Comparison of ENCODE assay signal across 21 cellular contexts in genomic region chr15:83114305-83114704, GRCh38. TPM values are rescaled to one million over a fixed set of nuclear protein-coding genes. Genes with fewer than 3 reads are reported as not detected.
DNase-seq lines count a peak whose midpoint lies in the region; ATAC-seq, FAIRE-seq and TF ChIP-seq lines count a peak whose summit lies in the region.
"Had no signal": no experiment of that assay in that cellular context is flagged by ENCODE, and none has a peak within 500 bp of the region (broad histone marks: within the 10 kb centered on the region; RNA-seq: fewer than 3 reads in every experiment).

No MANE protein-coding gene starts in this region.

- WGBS in upper lobe of left lung, 2 donors: 80% methylated on average over 2 to 4 of the region's 4 CpGs

- H3K36me3 ChIP-seq in endothelial cell of umbilical vein (ENCODE audit: control insufficient read depth in 2 of 2, extremely low read depth in 1 of 2, insufficient read depth in 2 of 2, low read length in 2 of 2) (peaks cover 4 to 28% of the 10 kb centered on the region in 2 experiments), lower lobe of right lung (peaks cover 27% of the 10 kb centered on the region), upper lobe of left lung (peaks cover 0 to 31% (median 16%) of the 10 kb centered on the region in 4 donors), tibial artery (peaks cover 0 to 14% (median 13%) of the 10 kb centered on the region in 3 donors)
- H3K36me3 ChIP-seq: BE2C had no signal

- no peak for TF ChIP-seq CTCF in chondrocyte (IDR thresholded peaks at IDR 0.05)
- no peak for TF ChIP-seq CTCF in endothelial cell of umbilical vein (IDR thresholded peaks at IDR 0.05; ENCODE audit: extremely low read depth in 1 of 2, insufficient read depth in 1 of 2, low read depth in 1 of 2, low read length in 2 of 2)
- TF ChIP-seq CTCF in lower lobe of right lung (IDR thresholded peaks at IDR 0.05): no peak
- TF ChIP-seq CTCF in upper lobe of left lung (IDR thresholded peaks at IDR 0.05): no peak
- TF ChIP-seq CTCF in tibial artery (IDR thresholded peaks at IDR 0.05): no peak

- H3K4me1 Mint-ChIP-seq in chondrocyte (ENCODE audit: low read depth): peaks cover 29% of the 10 kb centered on the region

- BruUV-seq in endothelial cell of umbilical vein (replicated peaks; lab: Mats Ljungman, UMichigan): no TSS peak

- H3K9ac ChIP-seq in endothelial cell of umbilical vein (replicated peaks; ENCODE audit: extremely low read depth, insufficient read depth, low read length): no peak overlapping the region
- H3K9ac ChIP-seq: GM23248 had no signal

- no peaks in the 10 kb centered on the region for H4K20me1 ChIP-seq in endothelial cell of umbilical vein (replicated peaks; ENCODE audit: control insufficient read depth, extremely low read depth, insufficient read depth, low read length)

- peaks cover 15% of the 10 kb centered on the region for H3K36me3 Mint-ChIP-seq in chondrocyte (ENCODE audit: low read depth)
- H3K36me3 Mint-ChIP-seq: CD8-positive, alpha-beta T cell had no signal

- DNase-seq in chondrocyte (ENCODE audit: low spot score) (no peak), endothelial cell of umbilical vein (ENCODE audit: low read depth, low spot score) (no peak), lower lobe of right lung (no peak), upper lobe of left lung (no peak), EL (no peak), tibial artery (no peak)
- DNase-seq in effector CD4-positive, alpha-beta T cell: no peak
- DNase-seq: BE2C; CD8-positive, alpha-beta T cell; COR-L47; DMS53; GM23248 had no signal

- peak overlapping the region; percentile 60 for H3K27ac ChIP-seq in endothelial cell of umbilical vein (ENCODE audit: insufficient read depth, low read depth, low read length)
- H3K27ac ChIP-seq in lower lobe of right lung: peak overlapping the region; percentile 56
- H3K27ac ChIP-seq in upper lobe of left lung: peak overlapping the region in 3 of 4 donors; percentile 33 to 72 (median 46)
- H3K27ac ChIP-seq in tibial artery: no peak overlapping the region
- H3K27ac ChIP-seq: A549, C4-2B, GM23248, HL-60 had no signal

- H3K4me1 ChIP-seq in endothelial cell of umbilical vein (ENCODE audit: control insufficient read depth, extremely low read depth, insufficient read depth, low read length): peaks cover 46% of the 10 kb centered on the region
- H3K4me1 ChIP-seq in lower lobe of right lung: peaks cover 35% of the 10 kb centered on the region
- H3K4me1 ChIP-seq in upper lobe of left lung: peaks cover 30 to 38% (median 35%) of the 10 kb centered on the region in 4 donors
- H3K4me1 ChIP-seq in tibial artery: no peaks in the 10 kb centered on the region
- H3K4me1 ChIP-seq: A549, BE2C had no signal

- H3K4me3 ChIP-seq in endothelial cell of umbilical vein (replicated peaks in 1 of 3; ENCODE audit: insufficient read depth in 1 of 3, low read depth in 1 of 3, low read length in 3 of 3) (no peak overlapping the region), lower lobe of right lung (no peak overlapping the region), upper lobe of left lung (no peak overlapping the region), tibial artery (no peak overlapping the region)
- H3K4me3 ChIP-seq: A549, GM23248, K562 had no signal

- no peak overlapping the region for H2AFZ ChIP-seq in endothelial cell of umbilical vein (ENCODE audit: low read depth, low read length)
- H2AFZ ChIP-seq: GM23248 had no signal

- H3K4me2 ChIP-seq in endothelial cell of umbilical vein (ENCODE audit: insufficient read depth, low read length): no peak overlapping the region
- H3K4me2 ChIP-seq: A549 had no signal

- H3K9me3 ChIP-seq in endothelial cell of umbilical vein (replicated peaks; ENCODE audit: control insufficient read depth, insufficient read depth, low read length): no peaks in the 10 kb centered on the region
- H3K9me3 ChIP-seq in lower lobe of right lung: no peaks in the 10 kb centered on the region
- no peaks in the 10 kb centered on the region for H3K9me3 ChIP-seq in upper lobe of left lung
- H3K9me3 ChIP-seq in tibial artery: no peaks in the 10 kb centered on the region
- H3K9me3 ChIP-seq: A549, BE2C had no signal

- FAIRE-seq in endothelial cell of umbilical vein (lab: Jason Lieb, UNC): no peak
- FAIRE-seq: A549, D721Med, GM18507, H54, K562 had no signal

- intact Hi-C loops in endothelial cell of umbilical vein (cut with micrococcal nuclease) (loop anchor here (5.0 kb wide), 1 partner anchor 572 kb away; the partner anchor contains the start of gene RPS17), lower lobe of right lung (cut with DNase I) (no loop called here), tibial artery (cut with DNase I; ENCODE audit: low total_unique reads) (no loop called here)

- TF ChIP-seq POLR2A in endothelial cell of umbilical vein (IDR thresholded peaks at IDR 0.05; ENCODE audit: low read depth, low read length) (no peak), upper lobe of left lung (IDR thresholded peaks at IDR 0.05) (no peak)

- no peak overlapping the region for H3K4me3 Mint-ChIP-seq in chondrocyte (ENCODE audit: unreplicated experiment)
- H3K4me3 Mint-ChIP-seq: CD8-positive, alpha-beta T cell had no signal

- no peak for TF ChIP-seq EP300 in upper lobe of left lung (IDR thresholded peaks at IDR 0.05)

- peak overlapping the region; percentile 25 for H3K27ac Mint-ChIP-seq in chondrocyte (ENCODE audit: unreplicated experiment)
- H3K27ac Mint-ChIP-seq: CD8-positive, alpha-beta T cell had no signal

- peaks cover 23% of the 10 kb centered on the region for H3K79me2 ChIP-seq in endothelial cell of umbilical vein (ENCODE audit: control insufficient read depth, insufficient read depth, low read length)

- dilution Hi-C loops in endothelial cell of umbilical vein (cut with MboI; ENCODE audit: extremely low pct_ligation_motif_present, low sequenced_read_pairs): no loop called here

- H3K9me3 Mint-ChIP-seq in chondrocyte (ENCODE audit: low read depth): no peaks in the 10 kb centered on the region
- H3K9me3 Mint-ChIP-seq: CD8-positive, alpha-beta T cell had no signal

- H3K27me3 Mint-ChIP-seq in chondrocyte (ENCODE audit: low read depth): no peaks in the 10 kb centered on the region

- peak; percentile 34 to 37 for ATAC-seq in lower lobe of right lung
- no peak for ATAC-seq in upper lobe of left lung (ENCODE audit: low FRiP score in 2 of 2)
- ATAC-seq in activated CD4-positive, CD25-positive, alpha-beta regulatory T cell treated with anti-CD3 and anti-CD28 coated beads, Interleukin-2, amount 50 U/mL, for 24 hours: no peak
- ATAC-seq: A549; CD8-positive, alpha-beta T cell; HCT116; K562 had no signal

- H3K9me1 ChIP-seq in endothelial cell of umbilical vein (replicated peaks; ENCODE audit: control insufficient read depth, extremely low read depth, insufficient read depth, low read length): no peaks in the 10 kb centered on the region

- CTCF ChIA-PET in endothelial cell of umbilical vein (lab: Charles Lee): interaction anchor here (0.9 to 1.6 kb wide), 2 partner anchors 47 to 103 kb away, joined by 3 to 5 read pairs; partner anchors contain the start of genes BTBD1 and C15orf40

- POLR2A ChIA-PET in endothelial cell of umbilical vein (lab: Charles Lee): no interaction called here

- H3K27me3 ChIP-seq in endothelial cell of umbilical vein (ENCODE audit: control insufficient read depth in 2 of 2, insufficient read depth in 2 of 2, low read length in 2 of 2) (no peaks in the 10 kb centered on the region), lower lobe of right lung (ENCODE audit: low read depth) (no peaks in the 10 kb centered on the region), upper lobe of left lung (no peaks in the 10 kb centered on the region), tibial artery (peaks cover 0 to 3% of the 10 kb centered on the region in 2 donors)
- H3K27me3 ChIP-seq: BE2C had no signal

TF ChIP-seq in endothelial cell of umbilical vein, 7 proteins besides CTCF, POLR2A, EP300 and RAD21:
- no peak for TF ChIP-seq FOS (IDR thresholded peaks at IDR 0.05; ENCODE audit: borderline replicate concordance, insufficient read depth, low read length)
- TF ChIP-seq JUN (IDR thresholded peaks at IDR 0.05; ENCODE audit: borderline replicate concordance, insufficient read depth, insufficient read length, low read depth): no peak
- no peak for TF ChIP-seq GATA2 (IDR thresholded peaks at IDR 0.05; ENCODE audit: insufficient read depth, insufficient read length, low read depth, low read length)
- TF ChIP-seq POLR2AphosphoS5 (IDR thresholded peaks at IDR 0.05; ENCODE audit: insufficient read depth, low read depth, low read length): no peak
- TF ChIP-seq MYC (IDR thresholded peaks at IDR 0.05; ENCODE audit: low read depth, low read length): no peak
- no peak for TF ChIP-seq EZH2 (IDR thresholded peaks at IDR 0.05; ENCODE audit: borderline replicate concordance, low read depth, low read length, severe bottlenecking)
- no peak for TF ChIP-seq MAX (IDR thresholded peaks at IDR 0.05; ENCODE audit: insufficient read depth, insufficient read length)

RNA-seq across cellular contexts. Expression of gene TM6SF1, which starts 6.9 kb away (rescaled TPM):
- total RNA-seq in chondrocyte (4.5 to 22.3 TPM (median 21.9 TPM) in 3 replicates), endothelial cell of umbilical vein (26.5 and 26.8 TPM in 2 replicates), lower lobe of right lung (31.2 TPM), upper lobe of left lung (10 to 100 TPM in 5 of 6 donors, 1 to 10 TPM in 1; 7.5 to 27.1 (median 21.4) TPM)
- 33.0 and 38.0 TPM in 2 replicates for polyA plus RNA-seq in endothelial cell of umbilical vein
- 25.8 and 29.4 TPM in 2 replicates for polyA plus RNA-seq in endothelial cell of umbilical vein (2011; cell fraction: cytosol; rRNA removed)
- polyA plus RNA-seq in endothelial cell of umbilical vein (2011; cell fraction: nucleus; rRNA removed): 35.0 and 41.6 TPM in 2 replicates
- polyA plus RNA-seq in endothelial cell of umbilical vein (2012): 25.7 and 29.6 TPM in 2 replicates
- polyA minus RNA-seq in endothelial cell of umbilical vein: 33.7 and 43.8 TPM in 2 replicates
- not detected for polyA minus RNA-seq in endothelial cell of umbilical vein (2011; cell fraction: cytosol; rRNA and poly(A)+ RNA removed)
- polyA minus RNA-seq in endothelial cell of umbilical vein (2011; cell fraction: nucleus; rRNA and poly(A)+ RNA removed): 25.5 and 26.6 TPM in 2 replicates
- total RNA-seq: CD8-positive, alpha-beta T cell; GM23248 had no signal

RNA-seq across cellular contexts. Expression of gene BTBD1, which starts 47.3 kb away (rescaled TPM):
- total RNA-seq in chondrocyte (51.4 to 55.0 TPM (median 53.3 TPM) in 3 replicates), endothelial cell of umbilical vein (56.9 and 58.0 TPM in 2 replicates), lower lobe of right lung (43.0 TPM), upper lobe of left lung (10 to 100 TPM; 39.4 to 84.2 (median 57.4) TPM)
- polyA plus RNA-seq in endothelial cell of umbilical vein: 28.0 and 30.8 TPM in 2 replicates
- 30.4 and 32.0 TPM in 2 replicates for polyA plus RNA-seq in endothelial cell of umbilical vein (2011; cell fraction: cytosol; rRNA removed)
- 24.7 and 30.5 TPM in 2 replicates for polyA plus RNA-seq in endothelial cell of umbilical vein (2011; cell fraction: nucleus; rRNA removed)
- polyA plus RNA-seq in endothelial cell of umbilical vein (2012): 38.6 and 58.5 TPM in 2 replicates
- polyA minus RNA-seq in endothelial cell of umbilical vein: 51.7 and 56.0 TPM in 2 replicates
- 87.7 TPM for polyA minus RNA-seq in endothelial cell of umbilical vein (2011; cell fraction: cytosol; rRNA and poly(A)+ RNA removed)
- polyA minus RNA-seq in endothelial cell of umbilical vein (2011; cell fraction: nucleus; rRNA and poly(A)+ RNA removed): 31.8 and 35.3 TPM in 2 replicates

Comparison
In these comparisons a context has a peak if more than half of its experiments do, and no peak if none do; other contexts are left out.
1. H3K27ac ChIP-seq: peak in endothelial cell of umbilical vein (single experiment), lower lobe of right lung (single experiment) and upper lobe of left lung (3 of 4); none in tibial artery (0 of 2).
2. ATAC-seq: peak in lower lobe of right lung (2 of 2); none in upper lobe of left lung (0 of 2) and activated CD4-positive, CD25-positive, alpha-beta regulatory T cell treated with anti-CD3 and anti-CD28 coated beads, Interleukin-2, amount 50 U/mL, for 24 hours (0 of 2).